Comparison of ENCODE assay signal across 9 cellular contexts in genomic region chr22:50528682-50529415, GRCh38. TPM values are rescaled to one million over a fixed set of nuclear protein-coding genes. Genes with fewer than 3 reads are reported as not detected.
DNase-seq lines count a peak whose midpoint lies in the region; ATAC-seq, FAIRE-seq and TF ChIP-seq lines count a peak whose summit lies in the region.
"Had no signal": no experiment of that assay in that cellular context is flagged by ENCODE, and none has a peak within 500 bp of the region (broad histone marks: within the 10 kb centered on the region; RNA-seq: fewer than 3 reads in every experiment).

No MANE protein-coding gene starts in this region.

- H3K27ac ChIP-seq in upper lobe of left lung: peak overlapping the region; percentile 97 to 100 (median 98)

- H3K4me1 Mint-ChIP-seq in activated naive CD8-positive, alpha-beta T cell treated with anti-CD3 and anti-CD28 coated beads, Interleukin-2, amount 50 U/mL, for 24 hours: peaks cover 43% of the 10 kb centered on the region
- peaks cover 33% of the 10 kb centered on the region for H3K4me1 Mint-ChIP-seq in memory B cell

- H3K9me3 ChIP-seq in upper lobe of left lung: no peaks in the 10 kb centered on the region

- peaks cover 51 to 92% (median 58%) of the 10 kb centered on the region in 4 donors for H3K4me1 ChIP-seq in upper lobe of left lung

- H3K27me3 ChIP-seq in upper lobe of left lung: no peaks in the 10 kb centered on the region

- H3K4me3 Mint-ChIP-seq in activated naive CD8-positive, alpha-beta T cell treated with anti-CD3 and anti-CD28 coated beads, Interleukin-2, amount 50 U/mL, for 24 hours: peak overlapping the region; percentile 79
- peak overlapping the region; percentile 56 for H3K4me3 Mint-ChIP-seq in memory B cell

- H3K4me3 ChIP-seq in upper lobe of left lung: peak overlapping the region; percentile 27 to 93 (median 77)

- ATAC-seq in Right ventricle myocardium inferior (no peak), memory B cell (ENCODE audit: low read depth) (no peak), upper lobe of left lung (ENCODE audit: low FRiP score in 2 of 2) (no peak)
- ATAC-seq in activated naive CD8-positive, alpha-beta T cell treated with anti-CD3 and anti-CD28 coated beads, Interleukin-2, amount 50 U/mL, for 24 hours: no peak

- no peaks in the 10 kb centered on the region for H3K27me3 Mint-ChIP-seq in activated naive CD8-positive, alpha-beta T cell treated with anti-CD3 and anti-CD28 coated beads, Interleukin-2, amount 50 U/mL, for 24 hours
- H3K27me3 Mint-ChIP-seq in memory B cell: no peaks in the 10 kb centered on the region

- TF ChIP-seq CTCF in upper lobe of left lung (IDR thresholded peaks at IDR 0.05): no peak

- DNase-seq in Right ventricle myocardium inferior (ENCODE audit: missing footprints) (peak; percentile 73), cardiac septum (ENCODE audit: low spot score) (no peak), memory B cell (ENCODE audit: low spot score in 2 of 2) (no peak), upper lobe of left lung (peak in 1 of 2 donors; percentile 65), AG08396 (ENCODE audit: low spot score) (no peak), H54 (ENCODE audit: insufficient read length, low spot score) (no peak)
- DNase-seq in activated naive CD8-positive, alpha-beta T cell treated with anti-CD3 and anti-CD28 coated beads, Interleukin-2, amount 50 U/mL, for 24 hours: no peak
- DNase-seq in stimulated activated CD4-positive, alpha-beta T cell treated with anti-CD3 and anti-CD28 coated beads, Interleukin-2, amount 100 ng/mL, for 24 hours: no peak
- DNase-seq: cerebellar nuclear complex had no signal

- FAIRE-seq in H54 (lab: Jason Lieb, UNC): no peak

- H3K27ac Mint-ChIP-seq in activated naive CD8-positive, alpha-beta T cell treated with anti-CD3 and anti-CD28 coated beads, Interleukin-2, amount 50 U/mL, for 24 hours: peak overlapping the region; percentile 69
- H3K27ac Mint-ChIP-seq in memory B cell: peak overlapping the region; percentile 37

- no peak for TF ChIP-seq EP300 in upper lobe of left lung (IDR thresholded peaks at IDR 0.05)

- TF ChIP-seq POLR2A in upper lobe of left lung (IDR thresholded peaks at IDR 0.05) (no peak), H54 (IDR thresholded peaks at IDR 0.05; ENCODE audit: low read depth, low read length) (no peak)

- no peaks in the 10 kb centered on the region for H3K9me3 Mint-ChIP-seq in activated naive CD8-positive, alpha-beta T cell treated with anti-CD3 and anti-CD28 coated beads, Interleukin-2, amount 50 U/mL, for 24 hours
- no peaks in the 10 kb centered on the region for H3K9me3 Mint-ChIP-seq in memory B cell

- peaks cover 2 to 6% (median 4%) of the 10 kb centered on the region in 4 donors for H3K36me3 ChIP-seq in upper lobe of left lung

- 72 to 75% methylated on average over 2 to 15 of the region's 15 CpGs for WGBS in upper lobe of left lung, 2 donors

- intact Hi-C loops in Right ventricle myocardium inferior (cut with DNase I): loop anchor here (5.0 kb wide), 1 partner anchor 93 kb away; no protein-coding TSS in a partner anchor
- intact Hi-C loops in cardiac septum (cut with DNase I): loop anchor here (5.0 kb wide), 2 partner anchors 33 to 53 kb away; partner anchors contain the start of genes CHKB and SYCE3

- peaks cover 12% of the 10 kb centered on the region for H3K36me3 Mint-ChIP-seq in activated naive CD8-positive, alpha-beta T cell treated with anti-CD3 and anti-CD28 coated beads, Interleukin-2, amount 50 U/mL, for 24 hours (ENCODE audit: low read depth)
- no peaks in the 10 kb centered on the region for H3K36me3 Mint-ChIP-seq in memory B cell

RNA-seq across cellular contexts. Expression of gene TYMP, which starts 1.0 kb away (rescaled TPM):
- total RNA-seq in Right ventricle myocardium inferior (15.5 TPM), cardiac septum (18.3 TPM), upper lobe of left lung (100 to 1,000 TPM; 162 to 346 (median 248) TPM)

RNA-seq across cellular contexts. Expression of gene SCO2, which starts 3.5 kb away (rescaled TPM):
- not detected for total RNA-seq in Right ventricle myocardium inferior
- total RNA-seq in cardiac septum: 2.4 TPM
- total RNA-seq in upper lobe of left lung: 10 to 100 TPM in 2 of 6 donors, 1 to 10 TPM in 3, not detected in 1; 1.7 to 14.0 (median 9.2) TPM

RNA-seq across cellular contexts. Expression of gene KLHDC7B, which starts 16.9 kb away (rescaled TPM):
- total RNA-seq in Right ventricle myocardium inferior: not detected
- total RNA-seq in cardiac septum: 0.08 TPM
- total RNA-seq in upper lobe of left lung: 1 to 10 TPM in 2 of 6 donors, under 1 TPM in 2, not detected in 2; 0.39 to 1.5 (median 0.81) TPM

RNA-seq across cellular contexts. Expression of gene NCAPH2, which starts 20.8 kb away (rescaled TPM):
- total RNA-seq in Right ventricle myocardium inferior (26.7 TPM), cardiac septum (25.1 TPM), upper lobe of left lung (100 to 1,000 TPM in 1 of 6 donors, 10 to 100 TPM in 5; 55.4 to 104 (median 62.2) TPM)

RNA-seq across cellular contexts. Expression of gene LMF2, which starts 21.3 kb away (rescaled TPM):
- total RNA-seq in Right ventricle myocardium inferior: 24.9 TPM
- 28.7 TPM for total RNA-seq in cardiac septum
- total RNA-seq in upper lobe of left lung: 10 to 100 TPM; 36.0 to 87.4 (median 77.4) TPM
